Comparison of ENCODE assay signal across 14 cellular contexts in the genomic region with DNA sequence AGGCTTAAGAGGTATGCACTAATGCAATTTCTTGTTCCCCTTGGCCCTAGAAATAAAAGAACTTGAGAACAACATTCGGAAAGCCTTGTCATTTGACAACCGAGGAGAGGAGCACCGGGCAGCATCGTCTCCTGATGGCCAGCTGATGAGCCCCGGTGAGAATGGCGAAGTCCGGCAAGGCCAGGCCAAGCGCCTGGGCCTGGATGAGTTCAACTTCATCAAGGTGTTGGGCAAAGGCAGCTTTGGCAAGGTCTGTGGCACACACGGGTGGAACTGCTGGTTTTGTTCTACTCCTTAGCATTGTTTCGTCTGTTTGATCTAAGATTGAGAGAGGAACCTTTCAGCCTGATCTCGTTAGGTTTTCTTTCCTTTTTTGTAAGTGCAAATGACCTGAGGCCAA.
DNase-seq lines count a peak whose midpoint lies in the region; ATAC-seq, FAIRE-seq and TF ChIP-seq lines count a peak whose summit lies in the region.
"Had no signal": no experiment of that assay in that cellular context is flagged by ENCODE, and none has a peak within 500 bp of the region (broad histone marks: within the 10 kb centered on the region; RNA-seq: fewer than 3 reads in every experiment).

No MANE protein-coding gene starts in this region.

- CTCF ChIA-PET in activated CD8-positive, alpha-beta T cell treated with anti-CD3 and anti-CD28 coated beads for 36 hours (lab: Charles Lee), result no interaction called here

- H3K9ac ChIP-seq in astrocyte (ENCODE audit: low read length) (no peak overlapping the region), neuronal stem cell (ENCODE audit: low read depth, low read length, poor library complexity) (no peak overlapping the region)
- H3K9ac ChIP-seq: BLaER1 treated with 17β-estradiol and CSF1 and Interleukin-3, amounts not matched to agents 10 nM and 100 nM had no signal

- DNase-seq in activated T-cell treated with anti-CD3 and anti-CD28 coated beads, Interleukin-2, amount 50 U/mL, for 72 hours, result no peak
- DNase-seq in activated T-cell treated with anti-CD3 and anti-CD28 coated beads, Interleukin-2, amount 50 U/mL, for 1 hour, result no peak
- no peak for DNase-seq in astrocyte (ENCODE audit: low read depth)
- no peak for DNase-seq in neuronal stem cell (ENCODE audit: low spot score)
- DNase-seq in activated CD8-positive, alpha-beta T cell treated with anti-CD3 and anti-CD28 coated beads for 36 hours, result no peak
- no peak for DNase-seq in HK-2 (ENCODE audit: unreplicated experiment)
- DNase-seq: ACHN; CD4-positive, CD25-positive, alpha-beta regulatory T cell; DMS53; GF-D8; HCEC 1CT had no signal

- no peak overlapping the region for H4K91ac ChIP-seq in neuronal stem cell (ENCODE audit: low read depth, low read length, poor library complexity)

- POLR2A ChIA-PET in activated CD8-positive, alpha-beta T cell treated with anti-CD3 and anti-CD28 coated beads for 36 hours (lab: Charles Lee), result no interaction called here

- no peaks in the 10 kb centered on the region for H3K9me3 Mint-ChIP-seq in activated T-cell treated with anti-CD3 and anti-CD28 coated beads, Interleukin-2, amount 50 U/mL, for 72 hours
- H3K9me3 Mint-ChIP-seq in astrocyte (ENCODE audit: unreplicated experiment), result no peaks in the 10 kb centered on the region
- no peaks in the 10 kb centered on the region for H3K9me3 Mint-ChIP-seq in activated CD8-positive, alpha-beta T cell treated with anti-CD3 and anti-CD28 coated beads for 36 hours
- H3K9me3 Mint-ChIP-seq: CD4-positive, CD25-positive, alpha-beta regulatory T cell; IgD-negative memory B cell had no signal

- H2AK5ac ChIP-seq in neuronal stem cell (ENCODE audit: low read depth, low read length), result no peak overlapping the region

- H3K4me3 ChIP-seq in astrocyte (ENCODE audit: insufficient read depth, low read depth, low read length) (no peak overlapping the region), neuronal stem cell (ENCODE audit: low read length in 2 of 2) (no peak overlapping the region)
- H3K4me3 ChIP-seq: BLaER1 treated with 17β-estradiol and CSF1 and Interleukin-3, amounts not matched to agents 10 nM and 100 nM had no signal

- no peak overlapping the region for H2BK15ac ChIP-seq in neuronal stem cell (ENCODE audit: low read length)

- peak overlapping the region; percentile 57 for H3K27ac Mint-ChIP-seq in activated T-cell treated with anti-CD3 and anti-CD28 coated beads, Interleukin-2, amount 50 U/mL, for 72 hours
- peak overlapping the region; percentile 47 for H3K27ac Mint-ChIP-seq in astrocyte (ENCODE audit: unreplicated experiment)
- H3K27ac Mint-ChIP-seq in activated CD8-positive, alpha-beta T cell treated with anti-CD3 and anti-CD28 coated beads for 36 hours, result no peak overlapping the region
- H3K27ac Mint-ChIP-seq: IgD-negative memory B cell had no signal

- H4K20me1 ChIP-seq in astrocyte (ENCODE audit: insufficient read depth, low read length), result no peaks in the 10 kb centered on the region

- H3K36me3 ChIP-seq in astrocyte (ENCODE audit: insufficient read depth, low read length), result no peaks in the 10 kb centered on the region
- H3K36me3 ChIP-seq in neuronal stem cell (replicated peaks in 1 of 2; ENCODE audit: control insufficient read depth in 2 of 2, insufficient read depth in 2 of 2, low read length in 2 of 2), result peaks cover 0 to 27% of the 10 kb centered on the region in 2 donors

- no CpG with 5 or more reads among the region's 11 CpGs for WGBS in neuronal stem cell (ENCODE audit: extremely low coverage in 2 of 2, insufficient read length in 2 of 2, insufficient replicate concordance in 1 of 2), 2 donors

- H3K4me1 ChIP-seq in astrocyte (ENCODE audit: insufficient read depth, low read length), result peaks cover 8% of the 10 kb centered on the region
- no peaks in the 10 kb centered on the region for H3K4me1 ChIP-seq in neuronal stem cell (ENCODE audit: control insufficient read depth in 2 of 2, insufficient read depth in 1 of 2, low read depth in 1 of 2, low read length in 2 of 2)

- H3K79me1 ChIP-seq in neuronal stem cell (ENCODE audit: low read depth, low read length), result no peaks in the 10 kb centered on the region

- no peak overlapping the region for H3K27ac ChIP-seq in astrocyte (ENCODE audit: low read depth, low read length)
- H3K27ac ChIP-seq in neuronal stem cell (replicated peaks; ENCODE audit: low read length), result no peak overlapping the region

- ATAC-seq in activated T-cell treated with anti-CD3 and anti-CD28 coated beads, Interleukin-2, amount 50 U/mL, for 72 hours (replicated peaks in 1 of 2), result no peak
- ATAC-seq in activated CD8-positive, alpha-beta T cell treated with anti-CD3 and anti-CD28 coated beads for 36 hours, result no peak
- ATAC-seq in HG03520 (IDR thresholded peaks at IDR 0.05; ENCODE audit: unreplicated experiment), result no peak

- H2AFZ ChIP-seq in astrocyte (ENCODE audit: low read depth, low read length), result no peak overlapping the region
- no peak overlapping the region for H2AFZ ChIP-seq in neuronal stem cell (ENCODE audit: low read length)

- FAIRE-seq in astrocyte (lab: Jason Lieb, UNC), result no peak

- H3K36me3 Mint-ChIP-seq in activated T-cell treated with anti-CD3 and anti-CD28 coated beads, Interleukin-2, amount 50 U/mL, for 72 hours (ENCODE audit: insufficient read depth in 2 of 2), result peaks cover 0 to 1% of the 10 kb centered on the region in 2 donors
- peaks cover 20% of the 10 kb centered on the region for H3K36me3 Mint-ChIP-seq in astrocyte (ENCODE audit: low read depth, unreplicated experiment)
- no peaks in the 10 kb centered on the region for H3K36me3 Mint-ChIP-seq in activated CD8-positive, alpha-beta T cell treated with anti-CD3 and anti-CD28 coated beads for 36 hours (ENCODE audit: low read depth)

- no peak overlapping the region for H2BK12ac ChIP-seq in neuronal stem cell (ENCODE audit: low read length)

- H3K9me3 ChIP-seq in astrocyte (ENCODE audit: insufficient read depth, low read depth, low read length) (no peaks in the 10 kb centered on the region), neuronal stem cell (replicated peaks in 1 of 2; ENCODE audit: control insufficient read depth in 2 of 2, insufficient read depth in 1 of 2, low read depth in 1 of 2, low read length in 2 of 2) (no peaks in the 10 kb centered on the region)
- H3K9me3 ChIP-seq: BLaER1 treated with 17β-estradiol and CSF1 and Interleukin-3, amounts not matched to agents 10 nM and 100 nM had no signal

- peak overlapping the region; percentile 7 for H3K18ac ChIP-seq in neuronal stem cell (ENCODE audit: low read length)

- H3K79me2 ChIP-seq in astrocyte (ENCODE audit: insufficient read depth, low read length), result no peaks in the 10 kb centered on the region

- H2BK120ac ChIP-seq in neuronal stem cell (ENCODE audit: low read depth, low read length), result no peak overlapping the region

- H3K4me1 Mint-ChIP-seq in activated T-cell treated with anti-CD3 and anti-CD28 coated beads, Interleukin-2, amount 50 U/mL, for 72 hours (ENCODE audit: low read depth), result peaks cover 18% of the 10 kb centered on the region
- peaks cover 15% of the 10 kb centered on the region for H3K4me1 Mint-ChIP-seq in astrocyte (ENCODE audit: low read depth, unreplicated experiment)
- H3K4me1 Mint-ChIP-seq in activated CD8-positive, alpha-beta T cell treated with anti-CD3 and anti-CD28 coated beads for 36 hours (ENCODE audit: low read depth), result peaks cover 3% of the 10 kb centered on the region
- H3K4me1 Mint-ChIP-seq: IgD-negative memory B cell had no signal

- no peak overlapping the region for H2BK5ac ChIP-seq in neuronal stem cell (ENCODE audit: low read length)

- intact Hi-C loops in activated CD8-positive, alpha-beta T cell treated with anti-CD3 and anti-CD28 coated beads for 36 hours (cut with micrococcal nuclease), result no loop called here

- no peak overlapping the region for H3K23ac ChIP-seq in neuronal stem cell (ENCODE audit: low read depth, low read length, poor library complexity)

- TF ChIP-seq CTCF in astrocyte (IDR thresholded peaks at IDR 0.05; ENCODE audit: insufficient read depth, low read depth, low read length), result no peak
- TF ChIP-seq CTCF in activated CD8-positive, alpha-beta T cell treated with anti-CD3 and anti-CD28 coated beads for 36 hours (IDR thresholded peaks at IDR 0.05), result no peak

- no peak overlapping the region for H3K4ac ChIP-seq in neuronal stem cell (ENCODE audit: low read length)

- no peak overlapping the region for H3K14ac ChIP-seq in neuronal stem cell (ENCODE audit: low read length)

- no peaks in the 10 kb centered on the region for H3K27me3 ChIP-seq in astrocyte (ENCODE audit: insufficient read depth, low read length)
- H3K27me3 ChIP-seq in neuronal stem cell (ENCODE audit: control insufficient read depth in 3 of 3, insufficient read depth in 3 of 3, low read depth in 1 of 3, low read length in 3 of 3), result no peaks in the 10 kb centered on the region
- H3K27me3 ChIP-seq: BLaER1 treated with 17β-estradiol and CSF1 and Interleukin-3, amounts not matched to agents 10 nM and 100 nM had no signal

- no peak overlapping the region for H4K8ac ChIP-seq in neuronal stem cell (ENCODE audit: low read depth, low read length)

- H3K4me2 ChIP-seq in astrocyte (ENCODE audit: low read length) (no peak overlapping the region), neuronal stem cell (ENCODE audit: insufficient read depth, low read length, poor library complexity, severe bottlenecking) (no peak overlapping the region)
- H3K4me2 ChIP-seq: BLaER1 treated with 17β-estradiol and CSF1 and Interleukin-3, amounts not matched to agents 10 nM and 100 nM had no signal

- no peak overlapping the region for H3K4me3 Mint-ChIP-seq in activated T-cell treated with anti-CD3 and anti-CD28 coated beads, Interleukin-2, amount 50 U/mL, for 72 hours
- no peak overlapping the region for H3K4me3 Mint-ChIP-seq in astrocyte (ENCODE audit: unreplicated experiment)
- H3K4me3 Mint-ChIP-seq in activated CD8-positive, alpha-beta T cell treated with anti-CD3 and anti-CD28 coated beads for 36 hours, result no peak overlapping the region
- H3K4me3 Mint-ChIP-seq: CD4-positive, CD25-positive, alpha-beta regulatory T cell; IgD-negative memory B cell had no signal

- H3K27me3 Mint-ChIP-seq in activated T-cell treated with anti-CD3 and anti-CD28 coated beads, Interleukin-2, amount 50 U/mL, for 72 hours (ENCODE audit: low read depth), result no peaks in the 10 kb centered on the region
- H3K27me3 Mint-ChIP-seq in astrocyte (ENCODE audit: low read depth, unreplicated experiment), result peaks cover 4% of the 10 kb centered on the region
- H3K27me3 Mint-ChIP-seq in activated CD8-positive, alpha-beta T cell treated with anti-CD3 and anti-CD28 coated beads for 36 hours, result no peaks in the 10 kb centered on the region
- H3K27me3 Mint-ChIP-seq: CD4-positive, CD25-positive, alpha-beta regulatory T cell; IgD-negative memory B cell had no signal
